In genomic region chr7:125681508-125681907, GRCh38 we compare ENCODE assay signal across 14 cellular contexts.
"Had no signal": no experiment of that assay in that cellular context is flagged by ENCODE, and none has a peak within 500 bp of the region (broad histone marks: within the 10 kb centered on the region; RNA-seq: fewer than 3 reads in every experiment).

No MANE protein-coding gene starts in this region.

- FAIRE-seq: islet of Langerhans, pancreas had no signal

- DNase-seq: activated naive CD4-positive, alpha-beta T cell treated with anti-CD3 and anti-CD28 coated beads, Interleukin-2, amount 50 U/mL, for 16 hours; adrenal gland; caudate nucleus; colonic mucosa; effector CD8-positive, alpha-beta T cell; foreskin melanocyte; head of caudate nucleus; naive B cell; pancreas; stimulated activated CD4-positive, alpha-beta T cell treated with anti-CD3 and anti-CD28 coated beads, Interleukin-12 subunit alpha, Interleukin-12 subunit beta, amount 100 ng/mL, for 4 hours; stimulated activated CD4-positive, alpha-beta T cell treated with anti-CD3 and anti-CD28 coated beads, Interleukin-2, amount 100 ng/mL, for 48 hours; stimulated activated CD8-positive, alpha-beta memory T cell treated with anti-CD3 and anti-CD28 coated beads, Interleukin-4, amount 100 ng/mL, for 48 hours; upper lobe of right lung had no signal

- ATAC-seq: pancreas, upper lobe of right lung had no signal
